Comparison of ENCODE assay signal across 8 cellular contexts in genomic region chr6:53894086-53894485, GRCh38.
DNase-seq lines count a peak whose midpoint lies in the region; ATAC-seq, FAIRE-seq and TF ChIP-seq lines count a peak whose summit lies in the region.

No MANE protein-coding gene starts in this region.

- H3K4me3 Mint-ChIP-seq in neural progenitor cell: no peak overlapping the region
- no peak overlapping the region for H3K4me3 Mint-ChIP-seq in activated T-helper 1 cell treated with anti-CD3 and anti-CD28 coated beads, Interleukin-12 subunit alpha, Interleukin-12 subunit beta, Interleukin-2, Interleukin-4 antibody, amounts not matched to agents 30 ng/mL and 10 ng/mL and 1 ng/mL, durations not matched to agents 14 hours and 24 hours and 36 hours
- H3K4me3 Mint-ChIP-seq in activated CD4-positive, alpha-beta T cell treated with anti-CD3 and anti-CD28 coated beads, Interleukin-2, amount 10 ng/mL, durations not matched to agents 7 days and 5 days: no peak overlapping the region

- dilution Hi-C loops in keratinocyte (cut with MboI; ENCODE audit: extremely low pct_ligation_motif_present, low sequenced_read_pairs): no loop called here

- H3K4me1 Mint-ChIP-seq in neural progenitor cell: peaks cover 24% of the 10 kb centered on the region
- H3K4me1 Mint-ChIP-seq in activated T-helper 1 cell treated with anti-CD3 and anti-CD28 coated beads, Interleukin-12 subunit alpha, Interleukin-12 subunit beta, Interleukin-2, Interleukin-4 antibody, amounts not matched to agents 30 ng/mL and 10 ng/mL and 1 ng/mL, durations not matched to agents 14 hours and 24 hours and 36 hours (ENCODE audit: low read depth): no peaks in the 10 kb centered on the region
- peaks cover 4% of the 10 kb centered on the region for H3K4me1 Mint-ChIP-seq in activated CD4-positive, alpha-beta T cell treated with anti-CD3 and anti-CD28 coated beads, Interleukin-2, amount 10 ng/mL, durations not matched to agents 7 days and 5 days

- H3K27ac ChIP-seq in keratinocyte (ENCODE audit: control insufficient read depth, insufficient read depth, low read length) (no peak overlapping the region), neural progenitor cell (no peak overlapping the region)

- CTCF ChIA-PET in activated CD4-positive, alpha-beta T cell treated with anti-CD3 and anti-CD28 coated beads, Interleukin-2, amount 10 ng/mL, durations not matched to agents 7 days and 5 days (lab: Charles Lee): no interaction called here

- intact Hi-C loops in activated T-helper 1 cell treated with anti-CD3 and anti-CD28 coated beads, Interleukin-12 subunit alpha, Interleukin-12 subunit beta, Interleukin-2, Interleukin-4 antibody, amounts not matched to agents 30 ng/mL and 10 ng/mL and 1 ng/mL, durations not matched to agents 14 hours and 24 hours and 36 hours (cut with micrococcal nuclease): no loop called here

- H2AFZ ChIP-seq in keratinocyte (ENCODE audit: control insufficient read depth, low read length) (no peak overlapping the region), neural progenitor cell (replicated peaks) (no peak overlapping the region)

- H3K27me3 ChIP-seq in keratinocyte (ENCODE audit: control insufficient read depth, extremely low read depth, insufficient read depth, low read length): no peaks in the 10 kb centered on the region
- no peaks in the 10 kb centered on the region for H3K27me3 ChIP-seq in neural progenitor cell

- no peak overlapping the region for H3K27ac Mint-ChIP-seq in neural progenitor cell
- no peak overlapping the region for H3K27ac Mint-ChIP-seq in activated T-helper 1 cell treated with anti-CD3 and anti-CD28 coated beads, Interleukin-12 subunit alpha, Interleukin-12 subunit beta, Interleukin-2, Interleukin-4 antibody, amounts not matched to agents 30 ng/mL and 10 ng/mL and 1 ng/mL, durations not matched to agents 14 hours and 24 hours and 36 hours
- no peak overlapping the region for H3K27ac Mint-ChIP-seq in activated CD4-positive, alpha-beta T cell treated with anti-CD3 and anti-CD28 coated beads, Interleukin-2, amount 10 ng/mL, durations not matched to agents 7 days and 5 days

- H3F3A ChIP-seq in neural progenitor cell (ENCODE audit: low read depth): no peaks in the 10 kb centered on the region

- H3K9me3 Mint-ChIP-seq in neural progenitor cell: no peaks in the 10 kb centered on the region
- H3K9me3 Mint-ChIP-seq in activated T-helper 1 cell treated with anti-CD3 and anti-CD28 coated beads, Interleukin-12 subunit alpha, Interleukin-12 subunit beta, Interleukin-2, Interleukin-4 antibody, amounts not matched to agents 30 ng/mL and 10 ng/mL and 1 ng/mL, durations not matched to agents 14 hours and 24 hours and 36 hours: no peaks in the 10 kb centered on the region
- H3K9me3 Mint-ChIP-seq in activated CD4-positive, alpha-beta T cell treated with anti-CD3 and anti-CD28 coated beads, Interleukin-2, amount 10 ng/mL, durations not matched to agents 7 days and 5 days: no peaks in the 10 kb centered on the region

- H3K27me3 Mint-ChIP-seq in neural progenitor cell (ENCODE audit: insufficient read depth, low read depth): no peaks in the 10 kb centered on the region
- H3K27me3 Mint-ChIP-seq in activated T-helper 1 cell treated with anti-CD3 and anti-CD28 coated beads, Interleukin-12 subunit alpha, Interleukin-12 subunit beta, Interleukin-2, Interleukin-4 antibody, amounts not matched to agents 30 ng/mL and 10 ng/mL and 1 ng/mL, durations not matched to agents 14 hours and 24 hours and 36 hours (ENCODE audit: insufficient read depth): no peaks in the 10 kb centered on the region
- H3K27me3 Mint-ChIP-seq in activated CD4-positive, alpha-beta T cell treated with anti-CD3 and anti-CD28 coated beads, Interleukin-2, amount 10 ng/mL, durations not matched to agents 7 days and 5 days: no peaks in the 10 kb centered on the region

- H3K4me2 ChIP-seq in keratinocyte (ENCODE audit: control insufficient read depth, extremely low read depth, insufficient read depth, low read depth, low read length) (no peak overlapping the region), neural progenitor cell (no peak overlapping the region)

- no peak overlapping the region for H3K4me3 ChIP-seq in keratinocyte (ENCODE audit: control insufficient read depth in 2 of 3, extremely low read depth in 1 of 3, insufficient read depth in 2 of 3, low read depth in 1 of 3, low read length in 3 of 3)
- no peak overlapping the region for H3K4me3 ChIP-seq in neural progenitor cell

- H3K36me3 ChIP-seq in keratinocyte (ENCODE audit: control insufficient read depth in 2 of 2, extremely low read depth in 1 of 2, insufficient read depth in 2 of 2, low read length in 2 of 2): peaks cover 3 to 4% of the 10 kb centered on the region in 2 experiments
- no peaks in the 10 kb centered on the region for H3K36me3 ChIP-seq in neural progenitor cell

- DNase-seq in DMS 273 treated with DMSO at 0.1 percent for 48 hours (lab: John Stamatoyannopoulos, UW) (peak; percentile 33), SHP77 treated with DMSO at 0.1 percent for 48 hours (lab: John Stamatoyannopoulos, UW) (peak; percentile 34), keratinocyte (ENCODE audit: low read depth, low spot score) (peak; percentile 25), neural progenitor cell (ENCODE audit: low spot score) (no peak)
- DNase-seq in activated T-helper 1 cell treated with anti-CD3 and anti-CD28 coated beads, Interleukin-12 subunit alpha, Interleukin-12 subunit beta, Interleukin-2, Interleukin-4 antibody, amounts not matched to agents 30 ng/mL and 10 ng/mL and 1 ng/mL, durations not matched to agents 14 hours and 24 hours and 36 hours (ENCODE audit: low spot score): no peak
- no peak for DNase-seq in activated CD4-positive, alpha-beta T cell treated with anti-CD3 and anti-CD28 coated beads, Interleukin-2, amount 10 ng/mL, durations not matched to agents 7 days and 5 days

- H3K9ac ChIP-seq in keratinocyte (ENCODE audit: control insufficient read depth, extremely low read depth, insufficient read depth, low read length) (no peak overlapping the region), neural progenitor cell (no peak overlapping the region)

- POLR2A ChIA-PET in activated CD4-positive, alpha-beta T cell treated with anti-CD3 and anti-CD28 coated beads, Interleukin-2, amount 10 ng/mL, durations not matched to agents 7 days and 5 days (lab: Charles Lee): no interaction called here

- H4K20me1 ChIP-seq in keratinocyte (ENCODE audit: control insufficient read depth, extremely low read depth, insufficient read depth, low read length): no peaks in the 10 kb centered on the region
- H4K20me1 ChIP-seq in neural progenitor cell (ENCODE audit: low read depth): no peaks in the 10 kb centered on the region

- TF ChIP-seq CTCF in keratinocyte (optimal IDR thresholded peaks at IDR 0.05 in 1 of 3, IDR thresholded peaks at IDR 0.05 in 1 of 3, conservative IDR thresholded peaks at IDR 0.05 in 1 of 3; ENCODE audit: extremely low read depth in 1 of 3, insufficient read depth in 2 of 3, low read length in 3 of 3): no peak
- TF ChIP-seq CTCF in neural progenitor cell (IDR thresholded peaks at IDR 0.05): no peak

- no peaks in the 10 kb centered on the region for H3K9me3 ChIP-seq in keratinocyte (ENCODE audit: control insufficient read depth, low read depth, low read length)
- no peaks in the 10 kb centered on the region for H3K9me3 ChIP-seq in neural progenitor cell (ENCODE audit: low read depth)

- no peaks in the 10 kb centered on the region for H3K9me1 ChIP-seq in keratinocyte (ENCODE audit: control insufficient read depth, extremely low read depth, insufficient read depth, low read length)

- peaks cover 13% of the 10 kb centered on the region for H3K36me3 Mint-ChIP-seq in neural progenitor cell
- H3K36me3 Mint-ChIP-seq in activated T-helper 1 cell treated with anti-CD3 and anti-CD28 coated beads, Interleukin-12 subunit alpha, Interleukin-12 subunit beta, Interleukin-2, Interleukin-4 antibody, amounts not matched to agents 30 ng/mL and 10 ng/mL and 1 ng/mL, durations not matched to agents 14 hours and 24 hours and 36 hours (ENCODE audit: low read depth): peaks cover 2% of the 10 kb centered on the region
- H3K36me3 Mint-ChIP-seq in activated CD4-positive, alpha-beta T cell treated with anti-CD3 and anti-CD28 coated beads, Interleukin-2, amount 10 ng/mL, durations not matched to agents 7 days and 5 days (ENCODE audit: low read depth): peaks cover 2% of the 10 kb centered on the region

- peak; percentile 90 for FAIRE-seq in keratinocyte (lab: Jason Lieb, UNC)

- ATAC-seq in GM19351 (IDR thresholded peaks at IDR 0.05; ENCODE audit: unreplicated experiment) (peak; percentile 55), HG03457 (IDR thresholded peaks at IDR 0.05; ENCODE audit: unreplicated experiment) (peak; percentile 85)

- peaks cover 2% of the 10 kb centered on the region for H3K79me2 ChIP-seq in keratinocyte (ENCODE audit: control insufficient read depth, insufficient read depth, low read length)
- H3K79me2 ChIP-seq in neural progenitor cell (ENCODE audit: low read depth): no peaks in the 10 kb centered on the region

- H3K4me1 ChIP-seq in keratinocyte (ENCODE audit: control insufficient read depth, extremely low read depth, insufficient read depth, low read length) (peaks cover 13% of the 10 kb centered on the region), neural progenitor cell (no peaks in the 10 kb centered on the region)

Comparison
In these comparisons a context has a peak if more than half of its experiments do, and no peak if none do; other contexts are left out.
1. DNase-seq: peak in DMS 273 treated with DMSO at 0.1 percent for 48 hours (single experiment), SHP77 treated with DMSO at 0.1 percent for 48 hours (single experiment) and keratinocyte (single experiment); none in neural progenitor cell (single experiment), activated T-helper 1 cell treated with anti-CD3 and anti-CD28 coated beads, Interleukin-12 subunit alpha, Interleukin-12 subunit beta, Interleukin-2, Interleukin-4 antibody, amounts not matched to agents 30 ng/mL and 10 ng/mL and 1 ng/mL, durations not matched to agents 14 hours and 24 hours and 36 hours (single experiment) and activated CD4-positive, alpha-beta T cell treated with anti-CD3 and anti-CD28 coated beads, Interleukin-2, amount 10 ng/mL, durations not matched to agents 7 days and 5 days (single experiment).